Comparison of ENCODE assay signal across 19 cellular contexts in the genomic region with DNA sequence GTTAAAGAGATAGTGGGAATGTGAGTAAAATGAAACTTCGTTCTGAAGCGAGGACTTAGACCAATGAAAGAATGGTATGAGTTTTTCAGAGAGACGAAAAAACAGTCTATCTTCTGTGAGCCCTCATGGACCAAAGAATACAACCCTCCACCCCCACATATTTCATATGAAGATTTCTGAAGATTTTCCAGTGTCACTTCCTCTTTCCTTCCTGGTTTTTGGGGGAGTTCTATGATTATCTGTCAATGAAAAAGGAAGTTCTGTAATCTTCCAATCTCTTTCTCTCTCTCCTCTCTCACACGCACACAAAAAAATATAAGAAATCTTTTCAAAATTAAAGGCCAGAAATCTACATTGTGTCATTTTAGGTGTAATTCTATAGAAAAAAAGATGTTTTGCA. TPM values are rescaled to one million over a fixed set of nuclear protein-coding genes. Genes with fewer than 3 reads are reported as not detected.
DNase-seq lines count a peak whose midpoint lies in the region; ATAC-seq, FAIRE-seq and TF ChIP-seq lines count a peak whose summit lies in the region.
"Had no signal": no experiment of that assay in that cellular context is flagged by ENCODE, and none has a peak within 500 bp of the region (broad histone marks: within the 10 kb centered on the region; RNA-seq: fewer than 3 reads in every experiment).

No MANE protein-coding gene starts in this region.

- H3K27me3 ChIP-seq in left ventricle myocardium inferior (ENCODE audit: low read depth), result no peaks in the 10 kb centered on the region
- H3K27me3 ChIP-seq in astrocyte (ENCODE audit: insufficient read depth, low read length), result no peaks in the 10 kb centered on the region
- no peaks in the 10 kb centered on the region for H3K27me3 ChIP-seq in osteoblast (ENCODE audit: insufficient read depth, low read length)
- H3K27me3 ChIP-seq in uterus, result no peaks in the 10 kb centered on the region
- H3K27me3 ChIP-seq in CD8-positive, alpha-beta memory T cell (ENCODE audit: insufficient read depth, low read length, poor library complexity, severe bottlenecking), result no peaks in the 10 kb centered on the region

- CTCF ChIA-PET in CD8-positive, alpha-beta memory T cell (lab: Charles Lee), result no interaction called here

- no peaks in the 10 kb centered on the region for H3K9me3 Mint-ChIP-seq in astrocyte (ENCODE audit: unreplicated experiment)
- no peaks in the 10 kb centered on the region for H3K9me3 Mint-ChIP-seq in CD8-positive, alpha-beta memory T cell
- H3K9me3 Mint-ChIP-seq: activated naive CD8-positive, alpha-beta T cell treated with anti-CD3 and anti-CD28 coated beads, Interleukin-2, amount 10 ng/mL, durations not matched to agents 7 days and 5 days; naive B cell had no signal

- TF ChIP-seq CTCF in left ventricle myocardium inferior (IDR thresholded peaks at IDR 0.05; ENCODE audit: borderline replicate concordance), result no peak
- no peak for TF ChIP-seq CTCF in astrocyte (IDR thresholded peaks at IDR 0.05; ENCODE audit: insufficient read depth, low read depth, low read length)
- TF ChIP-seq CTCF in osteoblast (IDR thresholded peaks at IDR 0.05; ENCODE audit: extremely low read depth, low read depth, low read length), result no peak
- no peak for TF ChIP-seq CTCF in uterus (IDR thresholded peaks at IDR 0.05)

- H3K9ac ChIP-seq in astrocyte (ENCODE audit: low read length), result no peak overlapping the region

- H3K4me3 ChIP-seq in left ventricle myocardium inferior, result peak overlapping the region; percentile 10
- H3K4me3 ChIP-seq in astrocyte (ENCODE audit: insufficient read depth, low read depth, low read length), result no peak overlapping the region
- no peak overlapping the region for H3K4me3 ChIP-seq in osteoblast (ENCODE audit: insufficient read depth, low read length)
- H3K4me3 ChIP-seq in uterus, result no peak overlapping the region
- H3K4me3 ChIP-seq in CD8-positive, alpha-beta memory T cell (ENCODE audit: low read length), result no peak overlapping the region

- H2AFZ ChIP-seq in astrocyte (ENCODE audit: low read depth, low read length) (no peak overlapping the region), osteoblast (ENCODE audit: low read length) (no peak overlapping the region)

- no peak for FAIRE-seq in astrocyte (lab: Jason Lieb, UNC)

- TF ChIP-seq POLR2A in uterus (IDR thresholded peaks at IDR 0.05), result no peak

- ATAC-seq in Right ventricle myocardium inferior, result no peak

- H4K20me1 ChIP-seq in astrocyte (ENCODE audit: insufficient read depth, low read length) (peaks cover 29% of the 10 kb centered on the region), osteoblast (ENCODE audit: insufficient read depth, low read length) (no peaks in the 10 kb centered on the region)

- peaks cover 20% of the 10 kb centered on the region for H3K4me1 Mint-ChIP-seq in astrocyte (ENCODE audit: low read depth, unreplicated experiment)
- H3K4me1 Mint-ChIP-seq in CD8-positive, alpha-beta memory T cell, result peaks cover 0 to 4% (median 1%) of the 10 kb centered on the region in 3 donors

- DNase-seq in left ventricle myocardium inferior, result no peak
- no peak for DNase-seq in Right ventricle myocardium inferior (ENCODE audit: missing footprints)
- no peak for DNase-seq in astrocyte (ENCODE audit: low read depth)
- no peak for DNase-seq in osteoblast (ENCODE audit: insufficient read length, low spot score, missing footprints)
- no peak for DNase-seq in uterus
- no peak for DNase-seq in HK-2 (ENCODE audit: unreplicated experiment)
- no peak for DNase-seq in stimulated activated CD4-positive, alpha-beta T cell treated with anti-CD3 and anti-CD28 coated beads, Interleukin-2, amount 100 ng/mL, for 24 hours
- DNase-seq in CD8-positive, alpha-beta memory T cell, result no peak
- DNase-seq: ACHN; activated CD4-positive, CD25-positive, alpha-beta regulatory T cell treated with anti-CD3 and anti-CD28 coated beads, Interleukin-2, amount 50 U/mL, for 72 hours; activated naive CD8-positive, alpha-beta T cell treated with anti-CD3 and anti-CD28 coated beads, Interleukin-2, amount 10 ng/mL, durations not matched to agents 7 days and 5 days; Calu3; central memory CD4-positive, alpha-beta T cell; GDM1; naive B cell; NCI-H1105 treated with DMSO at 0.1 percent for 48 hours; NCI-H345; retina; stimulated activated CD4-positive, alpha-beta T cell treated with anti-CD3 and anti-CD28 coated beads, Interleukin-4, amount 100 ng/mL, for 1 hour had no signal

- peaks cover 6% of the 10 kb centered on the region for H3K36me3 Mint-ChIP-seq in astrocyte (ENCODE audit: low read depth, unreplicated experiment)
- no peaks in the 10 kb centered on the region for H3K36me3 Mint-ChIP-seq in CD8-positive, alpha-beta memory T cell
- H3K36me3 Mint-ChIP-seq: naive B cell had no signal

- POLR2A ChIA-PET in CD8-positive, alpha-beta memory T cell (lab: Charles Lee), result no interaction called here

- H3K4me1 ChIP-seq in left ventricle myocardium inferior (peaks cover 73% of the 10 kb centered on the region), astrocyte (ENCODE audit: insufficient read depth, low read length) (peaks cover 7% of the 10 kb centered on the region), osteoblast (ENCODE audit: insufficient read depth, low read length) (peaks cover 31% of the 10 kb centered on the region), uterus (peaks cover 5 to 6% of the 10 kb centered on the region in 2 donors)
- H3K4me1 ChIP-seq in CD8-positive, alpha-beta memory T cell (ENCODE audit: insufficient read depth, low read length), result no peaks in the 10 kb centered on the region

- intact Hi-C loops in left ventricle myocardium inferior (cut with micrococcal nuclease), result loop anchor here (10.0 kb wide), 1 partner anchor 99 kb away; no protein-coding TSS in a partner anchor
- intact Hi-C loops in Right ventricle myocardium inferior (cut with DNase I), result loop anchor here (10.0 kb wide), 1 partner anchor 199 kb away; no protein-coding TSS in a partner anchor
- intact Hi-C loops in uterus (cut with DNase I; ENCODE audit: low total_unique reads), result no loop called here

- H3K36me3 ChIP-seq in left ventricle myocardium inferior (peaks cover 21% of the 10 kb centered on the region), astrocyte (ENCODE audit: insufficient read depth, low read length) (peaks cover 25% of the 10 kb centered on the region), osteoblast (ENCODE audit: insufficient read depth, low read length) (peaks cover 12% of the 10 kb centered on the region), uterus (no peaks in the 10 kb centered on the region)
- no peaks in the 10 kb centered on the region for H3K36me3 ChIP-seq in CD8-positive, alpha-beta memory T cell (ENCODE audit: insufficient read depth, low read length)

- H3K79me2 ChIP-seq in astrocyte (ENCODE audit: insufficient read depth, low read length) (peaks cover 36% of the 10 kb centered on the region), osteoblast (ENCODE audit: insufficient read depth, low read length) (peaks cover 15% of the 10 kb centered on the region)

- H3K27ac ChIP-seq in left ventricle myocardium inferior (replicated peaks), result peak overlapping the region; percentile 75
- H3K27ac ChIP-seq in astrocyte (ENCODE audit: low read depth, low read length), result no peak overlapping the region
- peak overlapping the region; percentile 78 for H3K27ac ChIP-seq in osteoblast (ENCODE audit: low read depth, low read length)
- peak overlapping the region; percentile 80 to 87 for H3K27ac ChIP-seq in uterus
- no peak overlapping the region for H3K27ac ChIP-seq in CD8-positive, alpha-beta memory T cell (ENCODE audit: low read depth, low read length)

- no peak overlapping the region for H3K4me3 Mint-ChIP-seq in astrocyte (ENCODE audit: unreplicated experiment)
- H3K4me3 Mint-ChIP-seq in CD8-positive, alpha-beta memory T cell, result no peak overlapping the region
- H3K4me3 Mint-ChIP-seq: activated naive CD8-positive, alpha-beta T cell treated with anti-CD3 and anti-CD28 coated beads, Interleukin-2, amount 10 ng/mL, durations not matched to agents 7 days and 5 days; naive B cell had no signal

- peaks cover 11% of the 10 kb centered on the region for H3K9me3 ChIP-seq in left ventricle myocardium inferior (replicated peaks)
- no peaks in the 10 kb centered on the region for H3K9me3 ChIP-seq in astrocyte (ENCODE audit: insufficient read depth, low read depth, low read length)
- H3K9me3 ChIP-seq in osteoblast (ENCODE audit: low read depth, low read length), result no peaks in the 10 kb centered on the region
- no peaks in the 10 kb centered on the region for H3K9me3 ChIP-seq in uterus
- H3K9me3 ChIP-seq in CD8-positive, alpha-beta memory T cell (ENCODE audit: low read length), result no peaks in the 10 kb centered on the region

- H3K27me3 Mint-ChIP-seq in astrocyte (ENCODE audit: low read depth, unreplicated experiment), result no peaks in the 10 kb centered on the region
- H3K27me3 Mint-ChIP-seq in CD8-positive, alpha-beta memory T cell, result peaks cover 0 to 2% of the 10 kb centered on the region in 2 donors
- H3K27me3 Mint-ChIP-seq: activated naive CD8-positive, alpha-beta T cell treated with anti-CD3 and anti-CD28 coated beads, Interleukin-2, amount 10 ng/mL, durations not matched to agents 7 days and 5 days; naive B cell had no signal

- H3K4me2 ChIP-seq in astrocyte (ENCODE audit: low read length) (no peak overlapping the region), osteoblast (ENCODE audit: insufficient read depth, low read length) (no peak overlapping the region)

- peak overlapping the region; percentile 38 for H3K27ac Mint-ChIP-seq in astrocyte (ENCODE audit: unreplicated experiment)
- no peak overlapping the region for H3K27ac Mint-ChIP-seq in CD8-positive, alpha-beta memory T cell
- H3K27ac Mint-ChIP-seq: activated naive CD8-positive, alpha-beta T cell treated with anti-CD3 and anti-CD28 coated beads, Interleukin-2, amount 10 ng/mL, durations not matched to agents 7 days and 5 days had no signal

RNA-seq across cellular contexts. Expression of a gene that starts 27.7 kb away (rescaled TPM):
- total RNA-seq in left ventricle myocardium inferior, result 34.8 TPM
- 37.0 TPM for total RNA-seq in Right ventricle myocardium inferior
- total RNA-seq in astrocyte, result 11.0 and 12.5 TPM in 2 replicates
- total RNA-seq in osteoblast, result 14.7 and 15.9 TPM in 2 replicates
- total RNA-seq in uterus, result 10 to 100 TPM in 3 of 4 donors, 1 to 10 TPM in 1; 1.8 to 41.2 (median 17.0) TPM
- 100 to 1,000 TPM; 140 to 143 TPM for total RNA-seq in CD8-positive, alpha-beta memory T cell
- polyA plus RNA-seq in CD8-positive, alpha-beta memory T cell, result 16.8 TPM

Comparison
In these comparisons a context has a peak if more than half of its experiments do, and no peak if none do; other contexts are left out.
1. H3K27ac ChIP-seq: peak in left ventricle myocardium inferior (single experiment), osteoblast (single experiment) and uterus (2 of 2); none in astrocyte (single experiment) and CD8-positive, alpha-beta memory T cell (single experiment).